ENCODE assay signal across 18 cellular contexts in the genomic region with DNA sequence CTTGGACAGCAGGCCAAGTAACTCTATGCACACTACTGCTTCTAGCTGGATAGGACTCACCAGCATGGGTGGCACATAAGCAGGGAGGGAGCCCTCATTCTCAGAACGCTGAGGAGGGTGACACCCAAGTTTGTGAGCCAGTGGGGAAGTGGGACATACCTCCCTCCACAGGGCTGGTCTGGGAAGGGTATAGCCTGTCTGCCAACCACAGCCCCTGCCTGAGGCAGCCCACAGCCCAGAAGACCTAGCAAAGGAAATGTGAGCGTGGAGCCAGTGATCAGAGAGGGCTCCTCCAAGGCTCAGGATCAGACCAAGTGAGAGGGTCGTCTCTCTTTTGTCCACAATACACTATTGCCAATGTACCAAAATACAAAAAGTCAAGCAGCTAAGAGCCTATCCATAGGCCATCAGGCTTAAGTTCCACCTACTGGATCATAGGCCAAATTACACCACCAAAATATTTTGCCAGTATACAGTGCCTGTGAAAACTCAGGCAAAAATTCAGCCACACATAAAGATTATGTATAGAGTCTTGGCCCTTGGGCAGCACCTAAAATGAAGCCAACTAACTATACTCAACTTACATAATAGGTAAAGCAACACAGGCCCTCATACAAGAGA.
DNase-seq lines count a peak whose midpoint lies in the region; ATAC-seq, FAIRE-seq and TF ChIP-seq lines count a peak whose summit lies in the region.
"Had no signal": no experiment of that assay in that cellular context is flagged by ENCODE, and none has a peak within 500 bp of the region (broad histone marks: within the 10 kb centered on the region; RNA-seq: fewer than 3 reads in every experiment).

No MANE protein-coding gene starts in this region.

- TF ChIP-seq CTCF in SK-N-SH (IDR thresholded peaks at IDR 0.05) (no peak; the same call in 1 of the 2 replicates), endothelial cell of umbilical vein (IDR thresholded peaks at IDR 0.05; ENCODE audit: extremely low read depth in 1 of 2, insufficient read depth in 1 of 2, low read depth in 1 of 2, low read length in 2 of 2) (peak; percentile 6 to 30)

- dilution Hi-C loops in endothelial cell of umbilical vein (cut with MboI; ENCODE audit: extremely low pct_ligation_motif_present, low sequenced_read_pairs) = no loop called here

- H3K9me1 ChIP-seq in endothelial cell of umbilical vein (replicated peaks; ENCODE audit: control insufficient read depth, extremely low read depth, insufficient read depth, low read length) = no peaks in the 10 kb centered on the region

- H3K4me3 ChIP-seq in SK-N-SH (ENCODE audit: low read depth in 2 of 2, low read length in 1 of 2) (peak overlapping the region in 1 of 2 experiments; percentile 8; a peak in 1 of 4 replicates), endothelial cell of umbilical vein (replicated peaks in 1 of 3; ENCODE audit: insufficient read depth in 1 of 3, low read depth in 1 of 3, low read length in 3 of 3) (no peak overlapping the region)
- H3K4me3 ChIP-seq: A549, pancreas, transverse colon had no signal

- BruUV-seq in endothelial cell of umbilical vein (replicated peaks; lab: Mats Ljungman, UMichigan) = no TSS peak

- no peaks in the 10 kb centered on the region for H3F3A ChIP-seq in SK-N-SH (replicated peaks; ENCODE audit: insufficient read depth)

- DNase-seq in NCI-H748 (lab: John Stamatoyannopoulos, UW; ENCODE audit: unreplicated experiment) (peak; percentile 1), NCI-H748 treated with DMSO at 0.1 percent for 48 hours (lab: John Stamatoyannopoulos, UW) (no peak), SK-N-SH (no peak), endothelial cell of umbilical vein (ENCODE audit: low read depth, low spot score) (peak; percentile 11), sciatic nerve (ENCODE audit: low spot score) (no peak), DMS79 (lab: John Stamatoyannopoulos, UW) (no peak), NCI-H146 (lab: John Stamatoyannopoulos, UW) (no peak)
- DNase-seq: activated CD4-positive, alpha-beta T cell treated with anti-CD3 and anti-CD28 coated beads, Interleukin-2, amount 50 U/mL, for 4 hours; caudate nucleus; erythroblast; hippocampal formation; NCI-H1694; NK-92 treated with Interleukin-12 subunit alpha and Interleukin-12 subunit beta, amount 100 ng/mL, for 24 hours; pancreas; stimulated activated CD8-positive, alpha-beta memory T cell treated with anti-CD3 and anti-CD28 coated beads, Interleukin-4, amount 100 ng/mL, for 48 hours; transverse colon had no signal

- 25% methylated on average over 2 of the region's 3 CpGs for WGBS in SK-N-SH (ENCODE audit: low lambda C conversion rate)

- H3K27ac ChIP-seq in SK-N-SH (ENCODE audit: low read depth in 2 of 2, low read length in 1 of 2) (no peak overlapping the region), endothelial cell of umbilical vein (ENCODE audit: insufficient read depth, low read depth, low read length) (no peak overlapping the region)
- H3K27ac ChIP-seq: A549, pancreas, transverse colon had no signal

- H3K9me2 ChIP-seq in SK-N-SH = no peaks in the 10 kb centered on the region

- POLR2A ChIA-PET in SK-N-SH (lab: Yijun Ruan, JAX) = no interaction called here
- POLR2A ChIA-PET in endothelial cell of umbilical vein (lab: Charles Lee) = interaction anchor here (0.6 kb wide), 1 partner anchor 104 kb away, joined by 4 read pairs; no protein-coding TSS in a partner anchor

- H3K27me3 ChIP-seq in SK-N-SH (ENCODE audit: insufficient read depth) = no peaks in the 10 kb centered on the region
- H3K27me3 ChIP-seq in endothelial cell of umbilical vein (ENCODE audit: control insufficient read depth in 2 of 2, insufficient read depth in 2 of 2, low read length in 2 of 2) = no peaks in the 10 kb centered on the region
- H3K27me3 ChIP-seq: pancreas, transverse colon had no signal

- CTCF ChIA-PET in SK-N-SH (lab: Yijun Ruan, JAX) (interaction anchor here (0.7 to 1.1 kb wide), 3 partner anchors 11 to 1114 kb away, joined by 3 read pairs; no protein-coding TSS in a partner anchor), endothelial cell of umbilical vein (lab: Charles Lee) (interaction anchor here (1.1 to 2.3 kb wide), 10 partner anchors 9 to 54 kb away, joined by 3 to 12 read pairs (median 4); no protein-coding TSS in a partner anchor)

- H3K4me2 ChIP-seq in SK-N-SH (no peak overlapping the region), endothelial cell of umbilical vein (ENCODE audit: insufficient read depth, low read length) (no peak overlapping the region)
- H3K4me2 ChIP-seq: A549 had no signal

- no peak for TF ChIP-seq POLR2A in endothelial cell of umbilical vein (IDR thresholded peaks at IDR 0.05; ENCODE audit: low read depth, low read length)

- no peaks in the 10 kb centered on the region for H4K20me1 ChIP-seq in SK-N-SH (ENCODE audit: insufficient read depth)
- no peaks in the 10 kb centered on the region for H4K20me1 ChIP-seq in endothelial cell of umbilical vein (replicated peaks; ENCODE audit: control insufficient read depth, extremely low read depth, insufficient read depth, low read length)

- no peak for FAIRE-seq in endothelial cell of umbilical vein (lab: Jason Lieb, UNC)
- FAIRE-seq: A549, pancreas had no signal

- H3K79me2 ChIP-seq in SK-N-SH (ENCODE audit: insufficient read depth) = no peaks in the 10 kb centered on the region
- no peaks in the 10 kb centered on the region for H3K79me2 ChIP-seq in endothelial cell of umbilical vein (ENCODE audit: control insufficient read depth, insufficient read depth, low read length)

- no peaks in the 10 kb centered on the region for H3K9me3 ChIP-seq in SK-N-SH
- no peaks in the 10 kb centered on the region for H3K9me3 ChIP-seq in endothelial cell of umbilical vein (replicated peaks; ENCODE audit: control insufficient read depth, insufficient read depth, low read length)
- H3K9me3 ChIP-seq: A549, pancreas, transverse colon had no signal

- H3K4me1 ChIP-seq in SK-N-SH (ENCODE audit: control insufficient read depth in 1 of 2, insufficient read depth in 2 of 2, low read depth in 1 of 2, low read length in 1 of 2) (no peaks in the 10 kb centered on the region), endothelial cell of umbilical vein (ENCODE audit: control insufficient read depth, extremely low read depth, insufficient read depth, low read length) (no peaks in the 10 kb centered on the region)
- H3K4me1 ChIP-seq: A549, pancreas, transverse colon had no signal

- H3K9ac ChIP-seq in SK-N-SH = no peak overlapping the region
- H3K9ac ChIP-seq in endothelial cell of umbilical vein (replicated peaks; ENCODE audit: extremely low read depth, insufficient read depth, low read length) = no peak overlapping the region

- H2AFZ ChIP-seq in SK-N-SH (ENCODE audit: low read depth) = no peak overlapping the region
- no peak overlapping the region for H2AFZ ChIP-seq in endothelial cell of umbilical vein (ENCODE audit: low read depth, low read length)

- H3K36me3 ChIP-seq in SK-N-SH (replicated peaks in 1 of 2; ENCODE audit: control insufficient read depth in 1 of 2, insufficient read depth in 2 of 2, low read length in 1 of 2) = no peaks in the 10 kb centered on the region
- H3K36me3 ChIP-seq in endothelial cell of umbilical vein (ENCODE audit: control insufficient read depth in 2 of 2, extremely low read depth in 1 of 2, insufficient read depth in 2 of 2, low read length in 2 of 2) = no peaks in the 10 kb centered on the region
- H3K36me3 ChIP-seq: pancreas, transverse colon had no signal

- intact Hi-C loops in endothelial cell of umbilical vein (cut with micrococcal nuclease) (no loop called here), sciatic nerve (cut with DNase I) (no loop called here)

- TF ChIP-seq EP300 in SK-N-SH (IDR thresholded peaks at IDR 0.05; ENCODE audit: borderline replicate concordance in 1 of 2, low read depth in 1 of 2, low read length in 1 of 2) = no peak

- ATAC-seq in sciatic nerve (peak; percentile 30), GM21723 (IDR thresholded peaks at IDR 0.05; ENCODE audit: unreplicated experiment) (no peak)
- ATAC-seq: pancreas had no signal

- TF ChIP-seq RAD21 in SK-N-SH (IDR thresholded peaks at IDR 0.05; ENCODE audit: low read length) = peak; percentile 46; the same call in 1 of the 2 replicates

TF ChIP-seq in SK-N-SH, 30 proteins besides CTCF, POLR2A, EP300 and RAD21:
- TF ChIP-seq, protein P1, sequence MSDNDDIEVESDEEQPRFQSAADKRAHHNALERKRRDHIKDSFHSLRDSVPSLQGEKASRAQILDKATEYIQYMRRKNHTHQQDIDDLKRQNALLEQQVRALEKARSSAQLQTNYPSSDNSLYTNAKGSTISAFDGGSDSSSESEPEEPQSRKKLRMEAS (IDR thresholded peaks at IDR 0.05; ENCODE audit: low read depth) = no peak
- TF ChIP-seq RCOR1 (IDR thresholded peaks at IDR 0.05; ENCODE audit: low read length) (no peak), TAF1 (IDR thresholded peaks at IDR 0.05; ENCODE audit: borderline replicate concordance, low read depth, low read length) (no peak)
TF ChIP-seq in SK-N-SH: peak in this region for 0.

TF ChIP-seq in endothelial cell of umbilical vein, 7 proteins besides CTCF, POLR2A, EP300 and RAD21:
- TF ChIP-seq, protein P1 (IDR thresholded peaks at IDR 0.05; ENCODE audit: insufficient read depth, insufficient read length) = no peak
- TF ChIP-seq EZH2 (IDR thresholded peaks at IDR 0.05; ENCODE audit: borderline replicate concordance, low read depth, low read length, severe bottlenecking) = no peak
- no peak for TF ChIP-seq FOS (IDR thresholded peaks at IDR 0.05; ENCODE audit: borderline replicate concordance, insufficient read depth, low read length)
- TF ChIP-seq MYC (IDR thresholded peaks at IDR 0.05; ENCODE audit: low read depth, low read length) = no peak
- TF ChIP-seq POLR2AphosphoS5 (IDR thresholded peaks at IDR 0.05; ENCODE audit: insufficient read depth, low read depth, low read length) = no peak
- no peak for TF ChIP-seq GATA2 (IDR thresholded peaks at IDR 0.05; ENCODE audit: insufficient read depth, insufficient read length, low read depth, low read length)
- TF ChIP-seq JUN (IDR thresholded peaks at IDR 0.05; ENCODE audit: borderline replicate concordance, insufficient read depth, insufficient read length, low read depth) = no peak

Comparison
In these comparisons a context has a peak if more than half of its experiments do, and no peak if none do; other contexts are left out.
1. DNase-seq: peak in NCI-H748 (single experiment) and endothelial cell of umbilical vein (single experiment); none in NCI-H748 treated with DMSO at 0.1 percent for 48 hours (single experiment), SK-N-SH (single experiment), sciatic nerve (single experiment), DMS79 (single experiment) and NCI-H146 (single experiment).